ENCODE assay signal across 1 cellular context in genomic region chrX:12949927-12950656, GRCh38.
TF ChIP-seq lines count a peak whose summit lies in the region.

No MANE protein-coding gene starts in this region.

TF ChIP-seq in K562, 482 proteins besides CTCF, POLR2A, EP300 and RAD21 (continued from another document and continues in another):
- TF ChIP-seq, protein P1, sequence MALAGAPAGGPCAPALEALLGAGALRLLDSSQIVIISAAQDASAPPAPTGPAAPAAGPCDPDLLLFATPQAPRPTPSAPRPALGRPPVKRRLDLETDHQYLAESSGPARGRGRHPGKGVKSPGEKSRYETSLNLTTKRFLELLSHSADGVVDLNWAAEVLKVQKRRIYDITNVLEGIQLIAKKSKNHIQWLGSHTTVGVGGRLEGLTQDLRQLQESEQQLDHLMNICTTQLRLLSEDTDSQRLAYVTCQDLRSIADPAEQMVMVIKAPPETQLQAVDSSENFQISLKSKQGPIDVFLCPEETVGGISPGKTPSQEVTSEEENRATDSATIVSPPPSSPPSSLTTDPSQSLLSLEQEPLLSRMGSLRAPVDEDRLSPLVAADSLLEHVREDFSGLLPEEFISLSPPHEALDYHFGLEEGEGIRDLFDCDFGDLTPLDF (CRISPR knock-in tag; IDR thresholded peaks at IDR 0.05) = no peak
- no peak for TF ChIP-seq E2F5 (CRISPR knock-in tag; IDR thresholded peaks at IDR 0.05)
- no peak for TF ChIP-seq KLF16 (IDR thresholded peaks at IDR 0.05)
- no peak for TF ChIP-seq ZNF551 (CRISPR knock-in tag; IDR thresholded peaks at IDR 0.05)
- no peak for TF ChIP-seq ZNF232 (CRISPR knock-in tag; IDR thresholded peaks at IDR 0.05)
- TF ChIP-seq SRSF9 (IDR thresholded peaks at IDR 0.05; ENCODE audit: borderline replicate concordance, low read depth, low read length) = no peak
- no peak for TF ChIP-seq MCM7 (IDR thresholded peaks at IDR 0.05)
- TF ChIP-seq, protein P2, sequence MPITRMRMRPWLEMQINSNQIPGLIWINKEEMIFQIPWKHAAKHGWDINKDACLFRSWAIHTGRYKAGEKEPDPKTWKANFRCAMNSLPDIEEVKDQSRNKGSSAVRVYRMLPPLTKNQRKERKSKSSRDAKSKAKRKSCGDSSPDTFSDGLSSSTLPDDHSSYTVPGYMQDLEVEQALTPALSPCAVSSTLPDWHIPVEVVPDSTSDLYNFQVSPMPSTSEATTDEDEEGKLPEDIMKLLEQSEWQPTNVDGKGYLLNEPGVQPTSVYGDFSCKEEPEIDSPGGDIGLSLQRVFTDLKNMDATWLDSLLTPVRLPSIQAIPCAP (CRISPR knock-in tag; IDR thresholded peaks at IDR 0.05; ENCODE audit: borderline replicate concordance) = no peak
- TF ChIP-seq, protein P3, sequence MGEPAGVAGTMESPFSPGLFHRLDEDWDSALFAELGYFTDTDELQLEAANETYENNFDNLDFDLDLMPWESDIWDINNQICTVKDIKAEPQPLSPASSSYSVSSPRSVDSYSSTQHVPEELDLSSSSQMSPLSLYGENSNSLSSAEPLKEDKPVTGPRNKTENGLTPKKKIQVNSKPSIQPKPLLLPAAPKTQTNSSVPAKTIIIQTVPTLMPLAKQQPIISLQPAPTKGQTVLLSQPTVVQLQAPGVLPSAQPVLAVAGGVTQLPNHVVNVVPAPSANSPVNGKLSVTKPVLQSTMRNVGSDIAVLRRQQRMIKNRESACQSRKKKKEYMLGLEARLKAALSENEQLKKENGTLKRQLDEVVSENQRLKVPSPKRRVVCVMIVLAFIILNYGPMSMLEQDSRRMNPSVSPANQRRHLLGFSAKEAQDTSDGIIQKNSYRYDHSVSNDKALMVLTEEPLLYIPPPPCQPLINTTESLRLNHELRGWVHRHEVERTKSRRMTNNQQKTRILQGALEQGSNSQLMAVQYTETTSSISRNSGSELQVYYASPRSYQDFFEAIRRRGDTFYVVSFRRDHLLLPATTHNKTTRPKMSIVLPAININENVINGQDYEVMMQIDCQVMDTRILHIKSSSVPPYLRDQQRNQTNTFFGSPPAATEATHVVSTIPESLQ (CRISPR knock-in tag; IDR thresholded peaks at IDR 0.05) = no peak
- no peak for TF ChIP-seq ZBTB33 (CRISPR knock-in tag; IDR thresholded peaks at IDR 0.05)
- TF ChIP-seq CEBPB (tag; IDR thresholded peaks at IDR 0.05) = peak; percentile 88
- TF ChIP-seq ZFP1 (CRISPR knock-in tag; IDR thresholded peaks at IDR 0.05) = no peak
- TF ChIP-seq SMARCB1 (IDR thresholded peaks at IDR 0.05; ENCODE audit: insufficient read length, low read depth) = no peak
- TF ChIP-seq SREBF1 (IDR thresholded peaks at IDR 0.05; ENCODE audit: borderline replicate concordance, low read depth, low read length) = no peak
- no peak for TF ChIP-seq NCOA2 (IDR thresholded peaks at IDR 0.05; ENCODE audit: partially characterized antibody in 2 of 2)
- TF ChIP-seq CBX1 (IDR thresholded peaks at IDR 0.05; ENCODE audit: low read depth) = no peak
- no peak for TF ChIP-seq BRD4 (IDR thresholded peaks at IDR 0.05)
- no peak for TF ChIP-seq CBX2 (IDR thresholded peaks at IDR 0.05; ENCODE audit: insufficient read depth, low read length, poor library complexity, severe bottlenecking)
- no peak for TF ChIP-seq POLR3G (IDR thresholded peaks at IDR 0.05; ENCODE audit: extremely low read depth, insufficient read length, insufficient replicate concordance)
- TF ChIP-seq RFX1 (IDR thresholded peaks at IDR 0.05) = no peak
- TF ChIP-seq DPF2 (IDR thresholded peaks at IDR 0.05) = 0 out of 2 replicates have a peak, but pooled peaks have one; percentile 21
- TF ChIP-seq ILK (tag; IDR thresholded peaks at IDR 0.05; ENCODE audit: borderline replicate concordance, low read depth) = no peak
- no peak for TF ChIP-seq NBN (IDR thresholded peaks at IDR 0.05; ENCODE audit: low read depth)
- TF ChIP-seq KAT2B (IDR thresholded peaks at IDR 0.05; ENCODE audit: low read depth, low read length) = no peak
- TF ChIP-seq, protein P4, sequence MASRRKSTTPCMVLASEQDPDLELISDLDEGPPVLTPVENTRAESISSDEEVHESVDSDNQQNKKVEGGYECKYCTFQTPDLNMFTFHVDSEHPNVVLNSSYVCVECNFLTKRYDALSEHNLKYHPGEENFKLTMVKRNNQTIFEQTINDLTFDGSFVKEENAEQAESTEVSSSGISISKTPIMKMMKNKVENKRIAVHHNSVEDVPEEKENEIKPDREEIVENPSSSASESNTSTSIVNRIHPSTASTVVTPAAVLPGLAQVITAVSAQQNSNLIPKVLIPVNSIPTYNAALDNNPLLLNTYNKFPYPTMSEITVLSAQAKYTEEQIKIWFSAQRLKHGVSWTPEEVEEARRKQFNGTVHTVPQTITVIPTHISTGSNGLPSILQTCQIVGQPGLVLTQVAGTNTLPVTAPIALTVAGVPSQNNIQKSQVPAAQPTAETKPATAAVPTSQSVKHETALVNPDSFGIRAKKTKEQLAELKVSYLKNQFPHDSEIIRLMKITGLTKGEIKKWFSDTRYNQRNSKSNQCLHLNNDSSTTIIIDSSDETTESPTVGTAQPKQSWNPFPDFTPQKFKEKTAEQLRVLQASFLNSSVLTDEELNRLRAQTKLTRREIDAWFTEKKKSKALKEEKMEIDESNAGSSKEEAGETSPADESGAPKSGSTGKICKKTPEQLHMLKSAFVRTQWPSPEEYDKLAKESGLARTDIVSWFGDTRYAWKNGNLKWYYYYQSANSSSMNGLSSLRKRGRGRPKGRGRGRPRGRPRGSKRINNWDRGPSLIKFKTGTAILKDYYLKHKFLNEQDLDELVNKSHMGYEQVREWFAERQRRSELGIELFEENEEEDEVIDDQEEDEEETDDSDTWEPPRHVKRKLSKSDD (conservative IDR thresholded peaks at IDR 0.05; ENCODE audit: low read length) = no peak
- TF ChIP-seq, protein P5, sequence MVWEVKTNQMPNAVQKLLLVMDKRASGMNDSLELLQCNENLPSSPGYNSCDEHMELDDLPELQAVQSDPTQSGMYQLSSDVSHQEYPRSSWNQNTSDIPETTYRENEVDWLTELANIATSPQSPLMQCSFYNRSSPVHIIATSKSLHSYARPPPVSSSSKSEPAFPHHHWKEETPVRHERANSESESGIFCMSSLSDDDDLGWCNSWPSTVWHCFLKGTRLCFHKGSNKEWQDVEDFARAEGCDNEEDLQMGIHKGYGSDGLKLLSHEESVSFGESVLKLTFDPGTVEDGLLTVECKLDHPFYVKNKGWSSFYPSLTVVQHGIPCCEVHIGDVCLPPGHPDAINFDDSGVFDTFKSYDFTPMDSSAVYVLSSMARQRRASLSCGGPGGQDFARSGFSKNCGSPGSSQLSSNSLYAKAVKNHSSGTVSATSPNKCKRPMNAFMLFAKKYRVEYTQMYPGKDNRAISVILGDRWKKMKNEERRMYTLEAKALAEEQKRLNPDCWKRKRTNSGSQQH (CRISPR knock-in tag; IDR thresholded peaks at IDR 0.05) = no peak
- no peak; the same call in 1 of the 2 replicates for TF ChIP-seq SMARCA4 (IDR thresholded peaks at IDR 0.05)
- no peak for TF ChIP-seq SREBF2 (CRISPR knock-in tag; IDR thresholded peaks at IDR 0.05)
- TF ChIP-seq NR1H2 (CRISPR knock-in tag; IDR thresholded peaks at IDR 0.05) = no peak
- TF ChIP-seq CBX8 (IDR thresholded peaks at IDR 0.05; ENCODE audit: borderline replicate concordance, extremely low read depth, low read depth, low read length, poor library complexity, severe bottlenecking) = no peak
- TF ChIP-seq SMAD4 (CRISPR knock-in tag; conservative IDR thresholded peaks at IDR 0.05) = peak; percentile 68
- no peak for TF ChIP-seq PHF8 (IDR thresholded peaks at IDR 0.05; ENCODE audit: borderline replicate concordance, low read length)
- TF ChIP-seq PPARD (CRISPR knock-in tag; IDR thresholded peaks at IDR 0.05) = no peak
- TF ChIP-seq BRF1 (IDR thresholded peaks at IDR 0.05; ENCODE audit: borderline replicate concordance, extremely low read depth, insufficient read length) = no peak
- no peak for TF ChIP-seq SETDB1 (IDR thresholded peaks at IDR 0.05; ENCODE audit: low read length)
- no peak for TF ChIP-seq ELF1 (tag; IDR thresholded peaks at IDR 0.05)
- TF ChIP-seq, protein P6, sequence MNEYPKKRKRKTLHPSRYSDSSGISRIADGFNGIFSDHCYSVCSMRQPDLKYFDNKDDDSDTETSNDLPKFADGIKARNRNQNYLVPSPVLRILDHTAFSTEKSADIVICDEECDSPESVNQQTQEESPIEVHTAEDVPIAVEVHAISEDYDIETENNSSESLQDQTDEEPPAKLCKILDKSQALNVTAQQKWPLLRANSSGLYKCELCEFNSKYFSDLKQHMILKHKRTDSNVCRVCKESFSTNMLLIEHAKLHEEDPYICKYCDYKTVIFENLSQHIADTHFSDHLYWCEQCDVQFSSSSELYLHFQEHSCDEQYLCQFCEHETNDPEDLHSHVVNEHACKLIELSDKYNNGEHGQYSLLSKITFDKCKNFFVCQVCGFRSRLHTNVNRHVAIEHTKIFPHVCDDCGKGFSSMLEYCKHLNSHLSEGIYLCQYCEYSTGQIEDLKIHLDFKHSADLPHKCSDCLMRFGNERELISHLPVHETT (CRISPR knock-in tag; conservative IDR thresholded peaks at IDR 0.05 in 1 of 2, IDR thresholded peaks at IDR 0.05 in 1 of 2) = no peak
- no peak for TF ChIP-seq PTRF (tag; IDR thresholded peaks at IDR 0.05)
- 0 out of 2 replicates have a peak, but pooled peaks have one; percentile 49 for TF ChIP-seq ZNF395 (CRISPR knock-in tag; IDR thresholded peaks at IDR 0.05)
- no peak for TF ChIP-seq SMARCE1 (IDR thresholded peaks at IDR 0.05)
- no peak for TF ChIP-seq ZC3H8 (IDR thresholded peaks at IDR 0.05)
- TF ChIP-seq ARID4B (CRISPR knock-in tag; IDR thresholded peaks at IDR 0.05) = no peak
- TF ChIP-seq DIDO1 (tag; IDR thresholded peaks at IDR 0.05; ENCODE audit: low read depth) = no peak; the same call in 1 of the 2 replicates
